In the genomic region with DNA sequence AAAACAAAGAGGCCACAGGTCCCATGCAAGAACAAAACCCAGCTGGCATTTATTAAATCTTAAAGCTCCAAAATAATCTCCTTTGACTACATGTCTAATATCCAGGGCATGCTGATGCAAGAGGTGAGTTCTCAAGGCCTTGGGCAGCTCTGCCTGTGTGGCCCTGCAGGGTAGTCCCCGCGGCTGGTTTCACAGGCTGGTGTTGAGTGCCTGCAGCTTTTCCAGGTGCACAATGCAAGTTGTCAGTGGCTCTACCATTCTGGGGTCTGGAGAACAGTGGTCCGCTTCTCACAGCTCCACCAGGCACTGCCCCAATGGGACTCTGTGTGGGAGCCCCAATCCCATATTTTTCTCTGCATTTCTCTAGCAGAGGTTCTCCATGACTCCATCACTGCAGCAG, we compare ENCODE assay signal across 38 cellular contexts. TPM values are rescaled to one million over a fixed set of nuclear protein-coding genes. Genes with fewer than 3 reads are reported as not detected.
"Had no signal": no experiment of that assay in that cellular context is flagged by ENCODE, and none has a peak within 500 bp of the region (broad histone marks: within the 10 kb centered on the region; RNA-seq: fewer than 3 reads in every experiment).

No MANE protein-coding gene starts in this region.

- DNase-seq: activated B cell treated with CpG ODN at 0.5 μM for 24 hours; activated CD4-positive, alpha-beta memory T cell treated with anti-CD3 and anti-CD28 coated beads for 36 hours; activated CD4-positive, alpha-beta T cell treated with anti-CD3 and anti-CD28 coated beads for 4 hours; activated CD4-positive, alpha-beta T cell treated with anti-CD3 and anti-CD28 coated beads, Interleukin-2, amount 10 ng/mL, durations not matched to agents 24 days and 14 days; activated CD4-positive, alpha-beta T cell treated with anti-CD3 and anti-CD28 coated beads, Interleukin-2, amount 50 U/mL, for 1 hour; activated CD4-positive, alpha-beta T cell treated with anti-CD3 and anti-CD28 coated beads, Interleukin-2, amount 50 U/mL, for 4 hours; activated CD4-positive, CD25-positive, alpha-beta regulatory T cell treated with anti-CD3 and anti-CD28 coated beads, Interleukin-2, amount 50 U/mL, for 72 hours; activated CD8-positive, alpha-beta memory T cell treated with anti-CD3 and anti-CD28 coated beads, Interleukin-2, amount 50 U/mL, for 4 hours; activated CD8-positive, alpha-beta T cell treated with anti-CD3 and anti-CD28 coated beads for 36 hours; activated effector memory CD4-positive, alpha-beta T cell treated with anti-CD3 and anti-CD28 coated beads, Interleukin-2, amount 50 U/mL, for 16 hours; activated gamma-delta T cell treated with Interleukin-2 at 50 U/mL for 16 hours; activated naive CD4-positive, alpha-beta T cell; activated naive CD4-positive, alpha-beta T cell treated with anti-CD3 and anti-CD28 coated beads for 36 hours; activated naive CD4-positive, alpha-beta T cell treated with anti-CD3 and anti-CD28 coated beads, Interleukin-2, amount 50 U/mL, for 16 hours; activated naive CD8-positive, alpha-beta T cell treated with anti-CD3 and anti-CD28 coated beads for 36 hours; activated T-cell treated with anti-CD3 and anti-CD28 coated beads for 4 hours; activated T-cell treated with anti-CD3 and anti-CD28 coated beads, Interleukin-2, amount 50 U/mL, for 1 hour; activated T-cell treated with anti-CD3 and anti-CD28 coated beads, Interleukin-2, amount 50 U/mL, for 4 hours; activated T-cell treated with anti-CD3 and anti-CD28 coated beads, Interleukin-2, amount 50 U/mL, for 72 hours; adrenal gland; amniotic stem cell; caudate nucleus; cerebellar nuclear complex; T-helper 1 cell; T-helper 2 cell; T-helper 9 cell had no signal

- H3K27ac Mint-ChIP-seq: activated B cell treated with CpG ODN at 0.5 μM for 24 hours; activated CD4-positive, alpha-beta memory T cell treated with anti-CD3 and anti-CD28 coated beads for 36 hours; activated CD4-positive, alpha-beta T cell treated with anti-CD3 and anti-CD28 coated beads, Interleukin-2, amount 10 ng/mL, durations not matched to agents 24 days and 14 days; activated CD8-positive, alpha-beta T cell treated with anti-CD3 and anti-CD28 coated beads for 36 hours; activated naive CD4-positive, alpha-beta T cell treated with anti-CD3 and anti-CD28 coated beads for 36 hours; activated naive CD4-positive, alpha-beta T cell treated with anti-CD3 and anti-CD28 coated beads, Interleukin-2, amount 50 U/mL, for 72 hours; activated naive CD8-positive, alpha-beta T cell treated with anti-CD3 and anti-CD28 coated beads for 36 hours; activated T-cell treated with anti-CD3 and anti-CD28 coated beads, Interleukin-2, amount 50 U/mL, for 72 hours; activated T-helper 1 cell treated with anti-CD3 and anti-CD28 coated beads, Interleukin-12 subunit alpha, Interleukin-12 subunit beta, Interleukin-2, Interleukin-4 antibody, amounts not matched to agents 30 ng/mL and 10 ng/mL and 1 ng/mL, durations not matched to agents 14 hours and 24 hours and 36 hours; activated T-helper 17 cell treated with anti-CD3 and anti-CD28 coated beads, Interleukin-2, amount 50 U/mL, for 72 hours; brain; T-helper 1 cell treated with Interleukin-12 subunit alpha and Interleukin-12 subunit beta and Interleukin-4 antibody, amounts not matched to agents 30 μg/mL and 1 μg/mL, for 36 hours; T-helper 2 cell treated with Interferon-gamma antibody and Interleukin-4, amounts not matched to agents 5 μg/mL and 100 μg/mL, for 36 hours had no signal

- H3K4me3 ChIP-seq: adrenal gland, ascending aorta, cardiac muscle cell had no signal

- H3K36me3 Mint-ChIP-seq: activated CD4-positive, alpha-beta memory T cell treated with anti-CD3 and anti-CD28 coated beads for 36 hours; activated naive CD8-positive, alpha-beta T cell treated with anti-CD3 and anti-CD28 coated beads for 36 hours; brain had no signal

- H3K27ac ChIP-seq: adrenal gland, ascending aorta, cardiac muscle cell, VCaP had no signal

- H3K4me1 ChIP-seq: adrenal gland, ascending aorta had no signal

- ATAC-seq: activated CD8-positive, alpha-beta T cell treated with anti-CD3 and anti-CD28 coated beads for 36 hours; activated naive CD4-positive, alpha-beta T cell treated with anti-CD3 and anti-CD28 coated beads, Interleukin-2, amount 50 U/mL, for 72 hours; activated T-cell treated with anti-CD3 and anti-CD28 coated beads, Interleukin-2, amount 50 U/mL, for 4 hours; activated T-cell treated with anti-CD3 and anti-CD28 coated beads, Interleukin-2, amount 50 U/mL, for 72 hours; activated T-helper 17 cell treated with anti-CD3 and anti-CD28 coated beads, Interleukin-2, amount 50 U/mL, for 72 hours had no signal

- H3K27me3 Mint-ChIP-seq: activated B cell treated with CpG ODN at 0.5 μM for 24 hours; activated CD4-positive, alpha-beta memory T cell treated with anti-CD3 and anti-CD28 coated beads for 36 hours; activated CD4-positive, alpha-beta T cell treated with anti-CD3 and anti-CD28 coated beads, Interleukin-2, amount 10 ng/mL, durations not matched to agents 24 days and 14 days; activated CD8-positive, alpha-beta T cell treated with anti-CD3 and anti-CD28 coated beads for 36 hours; activated naive CD8-positive, alpha-beta T cell treated with anti-CD3 and anti-CD28 coated beads for 36 hours; activated T-helper 17 cell treated with anti-CD3 and anti-CD28 coated beads, Interleukin-2, amount 50 U/mL, for 72 hours; central memory CD8-positive, alpha-beta T cell had no signal

- H3K4me3 Mint-ChIP-seq: activated B cell treated with CpG ODN at 0.5 μM for 24 hours; activated CD4-positive, alpha-beta memory T cell treated with anti-CD3 and anti-CD28 coated beads for 36 hours; activated CD4-positive, alpha-beta T cell treated with anti-CD3 and anti-CD28 coated beads, Interleukin-2, amount 10 ng/mL, durations not matched to agents 24 days and 14 days; activated CD8-positive, alpha-beta T cell treated with anti-CD3 and anti-CD28 coated beads for 36 hours; activated naive CD4-positive, alpha-beta T cell treated with anti-CD3 and anti-CD28 coated beads for 36 hours; activated naive CD8-positive, alpha-beta T cell treated with anti-CD3 and anti-CD28 coated beads for 36 hours; activated T-cell treated with anti-CD3 and anti-CD28 coated beads, Interleukin-2, amount 50 U/mL, for 4 hours; activated T-cell treated with anti-CD3 and anti-CD28 coated beads, Interleukin-2, amount 50 U/mL, for 72 hours; activated T-helper 1 cell treated with anti-CD3 and anti-CD28 coated beads, Interleukin-12 subunit alpha, Interleukin-12 subunit beta, Interleukin-2, Interleukin-4 antibody, amounts not matched to agents 30 ng/mL and 10 ng/mL and 1 ng/mL, durations not matched to agents 14 hours and 24 hours and 36 hours; activated T-helper 17 cell treated with anti-CD3 and anti-CD28 coated beads, Interleukin-2, amount 50 U/mL, for 72 hours; brain; central memory CD8-positive, alpha-beta T cell; T-helper 1 cell treated with Interleukin-12 subunit alpha and Interleukin-12 subunit beta and Interleukin-4 antibody, amounts not matched to agents 30 μg/mL and 1 μg/mL, for 36 hours; T-helper 2 cell treated with Interferon-gamma antibody and Interleukin-4, amounts not matched to agents 5 μg/mL and 100 μg/mL, for 36 hours had no signal

- H3K36me3 ChIP-seq: adrenal gland, ascending aorta, cardiac muscle cell had no signal

- H3K4me1 Mint-ChIP-seq: activated B cell treated with CpG ODN at 0.5 μM for 24 hours; activated CD4-positive, alpha-beta T cell treated with anti-CD3 and anti-CD28 coated beads, Interleukin-2, amount 10 ng/mL, durations not matched to agents 24 days and 14 days; activated naive CD8-positive, alpha-beta T cell treated with anti-CD3 and anti-CD28 coated beads for 36 hours; activated T-helper 17 cell treated with anti-CD3 and anti-CD28 coated beads, Interleukin-2, amount 50 U/mL, for 72 hours; brain; central memory CD8-positive, alpha-beta T cell had no signal

- H3K27me3 ChIP-seq: adrenal gland, ascending aorta, cardiac muscle cell had no signal

- H3K9me3 ChIP-seq: adrenal gland had no signal

RNA-seq across cellular contexts. Expression of gene HCN1, which starts 54.4 kb away (rescaled TPM):
- total RNA-seq: activated B cell treated with CpG ODN at 0.5 μM for 24 hours; activated CD4-positive, alpha-beta memory T cell treated with anti-CD3 and anti-CD28 coated beads for 36 hours; activated CD4-positive, alpha-beta T cell treated with anti-CD3 and anti-CD28 coated beads, Interleukin-2, amount 10 ng/mL, durations not matched to agents 24 days and 14 days; activated CD8-positive, alpha-beta memory T cell treated with anti-CD3 and anti-CD28 coated beads for 36 hours; activated CD8-positive, alpha-beta T cell treated with anti-CD3 and anti-CD28 coated beads for 36 hours; activated naive CD4-positive, alpha-beta T cell treated with anti-CD3 and anti-CD28 coated beads for 36 hours; activated naive CD4-positive, alpha-beta T cell treated with anti-CD3 and anti-CD28 coated beads, Interleukin-2, amount 50 U/mL, for 72 hours; activated naive CD8-positive, alpha-beta T cell treated with anti-CD3 and anti-CD28 coated beads for 36 hours; activated T-cell treated with anti-CD3 and anti-CD28 coated beads, Interleukin-2, amount 50 U/mL, for 4 hours; activated T-cell treated with anti-CD3 and anti-CD28 coated beads, Interleukin-2, amount 50 U/mL, for 72 hours; activated T-helper 1 cell treated with anti-CD3 and anti-CD28 coated beads, Interleukin-12 subunit alpha, Interleukin-12 subunit beta, Interleukin-2, Interleukin-4 antibody, amounts not matched to agents 30 ng/mL and 10 ng/mL and 1 ng/mL, durations not matched to agents 14 hours and 24 hours and 36 hours; activated T-helper 17 cell treated with anti-CD3 and anti-CD28 coated beads, Interleukin-2, amount 50 U/mL, for 72 hours; ascending aorta; bronchial epithelial cell had no signal
